In the genomic region with DNA sequence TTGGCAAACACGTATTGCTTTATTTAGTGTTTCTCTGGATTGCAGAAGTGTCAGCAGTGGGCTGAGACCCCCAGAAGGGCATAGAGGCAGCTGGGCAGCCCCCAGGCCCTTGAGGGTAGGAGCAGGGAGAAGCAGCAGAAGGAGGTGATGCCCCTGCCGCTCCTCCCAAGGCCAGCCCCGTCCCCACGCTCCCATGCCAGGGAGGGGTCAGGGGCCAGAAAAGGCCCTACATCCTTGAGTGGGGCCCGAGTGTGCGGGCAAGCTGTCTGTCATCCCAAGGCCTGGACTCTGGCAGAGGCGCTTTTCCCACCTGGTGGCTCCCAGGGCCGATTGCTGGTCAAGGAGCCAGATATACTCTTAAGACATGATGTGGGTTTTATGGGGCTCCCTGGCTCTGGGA, we compare ENCODE assay signal across 27 cellular contexts. TPM values are rescaled to one million over a fixed set of nuclear protein-coding genes. Genes with fewer than 3 reads are reported as not detected.
DNase-seq lines count a peak whose midpoint lies in the region; ATAC-seq and TF ChIP-seq lines count a peak whose summit lies in the region.
"Had no signal": no experiment of that assay in that cellular context is flagged by ENCODE, and none has a peak within 500 bp of the region (broad histone marks: within the 10 kb centered on the region; RNA-seq: fewer than 3 reads in every experiment).

No MANE protein-coding gene starts in this region.

- H3K4ac ChIP-seq in neuronal stem cell (ENCODE audit: low read length) = no peak overlapping the region

- H3K9ac ChIP-seq in BLaER1 treated with 17β-estradiol and CSF1 and Interleukin-3, amounts not matched to agents 10 nM and 100 nM = no peak overlapping the region
- H3K9ac ChIP-seq in neuronal stem cell (ENCODE audit: low read depth, low read length, poor library complexity) = peak overlapping the region; percentile 44

- peaks cover 17% of the 10 kb centered on the region for H3K4me1 ChIP-seq in A673 (ENCODE audit: insufficient read depth, low read length, poor library complexity, severe bottlenecking)
- peaks cover 28 to 69% (median 53%) of the 10 kb centered on the region in 10 experiments for H3K4me1 ChIP-seq in BLaER1 treated with 17β-estradiol and CSF1 and Interleukin-3, amounts not matched to agents 10 nM and 100 nM
- H3K4me1 ChIP-seq in neuronal stem cell (ENCODE audit: control insufficient read depth in 2 of 2, insufficient read depth in 1 of 2, low read depth in 1 of 2, low read length in 2 of 2) = peaks cover 3 to 11% of the 10 kb centered on the region in 2 donors
- peaks cover 5 to 32% (median 9%) of the 10 kb centered on the region in 4 donors for H3K4me1 ChIP-seq in transverse colon
- peaks cover 46% of the 10 kb centered on the region for H3K4me1 ChIP-seq in lower lobe of right lung

- H4K20me1 ChIP-seq in BLaER1 treated with 17β-estradiol and CSF1 and Interleukin-3, amounts not matched to agents 10 nM and 100 nM = peaks cover 39 to 88% (median 60%) of the 10 kb centered on the region in 11 experiments; a peak in 20 of 22 replicates

- no peaks in the 10 kb centered on the region for H3K27me3 ChIP-seq in A673 (replicated peaks; ENCODE audit: insufficient read depth, low read depth, low read length, poor library complexity)
- peaks cover 25 to 55% (median 49%) of the 10 kb centered on the region in 11 experiments for H3K27me3 ChIP-seq in BLaER1 treated with 17β-estradiol and CSF1 and Interleukin-3, amounts not matched to agents 10 nM and 100 nM
- no peaks in the 10 kb centered on the region for H3K27me3 ChIP-seq in neuronal stem cell (ENCODE audit: control insufficient read depth in 3 of 3, insufficient read depth in 3 of 3, low read depth in 1 of 3, low read length in 3 of 3)
- no peaks in the 10 kb centered on the region for H3K27me3 ChIP-seq in transverse colon
- H3K27me3 ChIP-seq in lower lobe of right lung (ENCODE audit: low read depth) = no peaks in the 10 kb centered on the region
- H3K27me3 ChIP-seq: MG63, SJSA1 had no signal

- H3K14ac ChIP-seq in neuronal stem cell (ENCODE audit: low read length) = no peak overlapping the region

- ATAC-seq in WTC11 = no peak
- ATAC-seq in naive thymus-derived CD8-positive, alpha-beta T cell = no peak
- no peak for ATAC-seq in lower lobe of right lung

- DNase-seq in A673 (ENCODE audit: low spot score) (no peak), WTC11 (ENCODE audit: low spot score) (no peak), neuronal stem cell (ENCODE audit: low spot score) (no peak), transverse colon (no peak), G401 (ENCODE audit: low spot score) (no peak), lower lobe of right lung (no peak)
- no peak for DNase-seq in naive thymus-derived CD8-positive, alpha-beta T cell
- DNase-seq: Caco-2, DMS 273 treated with DMSO at 0.1 percent for 48 hours, DMS79, EL, GOT3, HCEC 1CT, KG1, MG63, NCI-H1105 treated with DMSO at 0.1 percent for 48 hours, NCI-H146, NCI-H1930, NCI-H2107, NCI-H446, NCI-H524 treated with DMSO at 0.1 percent for 48 hours, NCI-H774, PC-3, Right ventricle myocardium superior had no signal

- H3K79me1 ChIP-seq in neuronal stem cell (ENCODE audit: low read depth, low read length) = peaks cover 8% of the 10 kb centered on the region

- peaks cover 3% of the 10 kb centered on the region; the same call in 1 of the 2 replicates for H3K9me3 Mint-ChIP-seq in WTC11
- no peaks in the 10 kb centered on the region for H3K9me3 Mint-ChIP-seq in naive thymus-derived CD8-positive, alpha-beta T cell

- CTCF ChIA-PET in A673 (lab: Charles Lee) (no interaction called here), WTC11 (lab: Charles Lee) (interaction anchor here (1.0 kb wide), 1 partner anchor 52 kb away, joined by 3 read pairs; a partner anchor contains a TSS)

- H3K4me3 ChIP-seq in A673 (ENCODE audit: low read depth, low read length, poor library complexity, severe bottlenecking) (no peak overlapping the region), neuronal stem cell (ENCODE audit: low read length in 2 of 2) (no peak overlapping the region), transverse colon (no peak overlapping the region), lower lobe of right lung (no peak overlapping the region)
- H3K4me3 ChIP-seq in BLaER1 treated with 17β-estradiol and CSF1 and Interleukin-3, amounts not matched to agents 10 nM and 100 nM = no peak overlapping the region
- H3K4me3 ChIP-seq: MG63, SJSA1 had no signal

- H3K27me3 Mint-ChIP-seq in WTC11 (ENCODE audit: low read depth) = no peaks in the 10 kb centered on the region
- peaks cover 2 to 8% (median 4%) of the 10 kb centered on the region in 5 donors for H3K27me3 Mint-ChIP-seq in naive thymus-derived CD8-positive, alpha-beta T cell

- no peaks in the 10 kb centered on the region for H3K9me3 ChIP-seq in A673 (ENCODE audit: low read depth, low read length, poor library complexity, severe bottlenecking)
- peaks cover 0 to 9% (median 4%) of the 10 kb centered on the region in 11 experiments; a peak in 14 of 22 replicates for H3K9me3 ChIP-seq in BLaER1 treated with 17β-estradiol and CSF1 and Interleukin-3, amounts not matched to agents 10 nM and 100 nM (replicated peaks in 1 of 11)
- peaks cover 0 to 2% of the 10 kb centered on the region in 2 donors for H3K9me3 ChIP-seq in neuronal stem cell (replicated peaks in 1 of 2; ENCODE audit: control insufficient read depth in 2 of 2, insufficient read depth in 1 of 2, low read depth in 1 of 2, low read length in 2 of 2)
- no peaks in the 10 kb centered on the region for H3K9me3 ChIP-seq in transverse colon
- H3K9me3 ChIP-seq in lower lobe of right lung = no peaks in the 10 kb centered on the region
- H3K9me3 ChIP-seq: MG63, SJSA1 had no signal

- H3K36me3 Mint-ChIP-seq in WTC11 = peaks cover 28% of the 10 kb centered on the region
- H3K36me3 Mint-ChIP-seq in naive thymus-derived CD8-positive, alpha-beta T cell = peaks cover 0 to 5% (median 0%) of the 10 kb centered on the region in 3 donors

- in situ Hi-C loops in transverse colon (cut with MboI; ENCODE audit: low pct_ligation_motif_present in 1 of 4, low pct_unique_long_range_greater_than_20kb in 1 of 4, low sequenced_read_pairs in 3 of 4) = no loop called here
- in situ Hi-C loops in G401 (cut with HindIII; ENCODE audit: low sequenced_read_pairs) = no loop called here

- WGBS in neuronal stem cell (ENCODE audit: extremely low coverage in 2 of 2, insufficient read length in 2 of 2, insufficient replicate concordance in 1 of 2), 2 donors = no CpG with 5 or more reads among the region's 8 CpGs
- 92% methylated on average over 8 of the region's 8 CpGs; no CpG with 5 or more reads in 1 of the 2 donors for WGBS in transverse colon (ENCODE audit: low coverage in 1 of 2), 2 donors

- no peak overlapping the region for H4K91ac ChIP-seq in neuronal stem cell (ENCODE audit: low read depth, low read length, poor library complexity)

- no TSS peak for BruUV-seq in A673 (replicated peaks; lab: Mats Ljungman, UMichigan)

- no peak for TF ChIP-seq POLR2A in transverse colon (IDR thresholded peaks at IDR 0.05)

- H2AK5ac ChIP-seq in neuronal stem cell (ENCODE audit: low read depth, low read length) = no peak overlapping the region

- no peak overlapping the region for H2BK15ac ChIP-seq in neuronal stem cell (ENCODE audit: low read length)

- H3K36me3 ChIP-seq in A673 (ENCODE audit: insufficient read depth, low read length, poor library complexity, severe bottlenecking) (peaks cover 26% of the 10 kb centered on the region), neuronal stem cell (replicated peaks in 1 of 2; ENCODE audit: control insufficient read depth in 2 of 2, insufficient read depth in 2 of 2, low read length in 2 of 2) (peaks cover 24 to 31% of the 10 kb centered on the region in 2 donors), transverse colon (peaks cover 0 to 26% (median 10%) of the 10 kb centered on the region in 4 donors), lower lobe of right lung (peaks cover 47% of the 10 kb centered on the region)
- peaks cover 14 to 48% (median 33%) of the 10 kb centered on the region in 11 experiments; a peak in 21 of 22 replicates for H3K36me3 ChIP-seq in BLaER1 treated with 17β-estradiol and CSF1 and Interleukin-3, amounts not matched to agents 10 nM and 100 nM

- no peak for TF ChIP-seq CTCF in A673 (conservative IDR thresholded peaks at IDR 0.05; ENCODE audit: low read depth, low read length)
- TF ChIP-seq CTCF in WTC11 (IDR thresholded peaks at IDR 0.05) = no peak
- no peak for TF ChIP-seq CTCF in transverse colon (IDR thresholded peaks at IDR 0.05)
- no peak for TF ChIP-seq CTCF in lower lobe of right lung (IDR thresholded peaks at IDR 0.05)

- H3K18ac ChIP-seq in neuronal stem cell (ENCODE audit: low read length) = no peak overlapping the region

- H3K27ac Mint-ChIP-seq in WTC11 = peak overlapping the region; percentile 65; the same call in 1 of the 2 replicates
- H3K27ac Mint-ChIP-seq in naive thymus-derived CD8-positive, alpha-beta T cell = no peak overlapping the region
- H3K27ac Mint-ChIP-seq: CD8-positive, alpha-beta T cell had no signal

- H2BK120ac ChIP-seq in neuronal stem cell (ENCODE audit: low read depth, low read length) = no peak overlapping the region

- H3K27ac ChIP-seq in A673 (ENCODE audit: low read depth, low read length, poor library complexity, severe bottlenecking) (peak overlapping the region; percentile 91), neuronal stem cell (replicated peaks; ENCODE audit: low read length) (no peak overlapping the region), transverse colon (no peak overlapping the region), lower lobe of right lung (no peak overlapping the region)
- H3K27ac ChIP-seq in BLaER1 treated with 17β-estradiol and CSF1 and Interleukin-3, amounts not matched to agents 10 nM and 100 nM = peak overlapping the region in 2 of 11 experiments; percentile 49 to 50; a peak in 1 of 22 replicates

- no peak overlapping the region for H2BK12ac ChIP-seq in neuronal stem cell (ENCODE audit: low read length)

- peak overlapping the region in 10 of 11 experiments; percentile 51 to 87 (median 76); a peak in 18 of 22 replicates for H3K4me2 ChIP-seq in BLaER1 treated with 17β-estradiol and CSF1 and Interleukin-3, amounts not matched to agents 10 nM and 100 nM
- H3K4me2 ChIP-seq in neuronal stem cell (ENCODE audit: insufficient read depth, low read length, poor library complexity, severe bottlenecking) = no peak overlapping the region

- peaks cover 15% of the 10 kb centered on the region for H3K4me1 Mint-ChIP-seq in WTC11
- peaks cover 22 to 37% (median 36%) of the 10 kb centered on the region in 4 donors for H3K4me1 Mint-ChIP-seq in naive thymus-derived CD8-positive, alpha-beta T cell

- TF ChIP-seq EP300 in transverse colon (IDR thresholded peaks at IDR 0.05; ENCODE audit: low read depth) = no peak

- H2AFZ ChIP-seq in neuronal stem cell (ENCODE audit: low read length) = no peak overlapping the region

- POLR2A ChIA-PET in A673 (lab: Charles Lee; ENCODE audit: low non-redundant PET) = no interaction called here
- POLR2A ChIA-PET in WTC11 (lab: Charles Lee) = no interaction called here
- POLR2A ChIA-PET in naive thymus-derived CD8-positive, alpha-beta T cell (lab: Charles Lee) = no interaction called here

- no peak overlapping the region for H3K4me3 Mint-ChIP-seq in WTC11
- no peak overlapping the region for H3K4me3 Mint-ChIP-seq in naive thymus-derived CD8-positive, alpha-beta T cell
- H3K4me3 Mint-ChIP-seq: CD8-positive, alpha-beta T cell had no signal

- peak overlapping the region; percentile 66 for H2BK5ac ChIP-seq in neuronal stem cell (ENCODE audit: low read length)

- no peak overlapping the region for H3K23ac ChIP-seq in neuronal stem cell (ENCODE audit: low read depth, low read length, poor library complexity)

- no peak overlapping the region for H4K8ac ChIP-seq in neuronal stem cell (ENCODE audit: low read depth, low read length)

- intact Hi-C loops in A673 (cut with micrococcal nuclease; ENCODE audit: unreplicated experiment) (no loop called here), transverse colon (cut with DNase I; ENCODE audit: low total_unique reads) (no loop called here), lower lobe of right lung (cut with DNase I) (no loop called here)

RNA-seq across cellular contexts. Expression of a gene that starts 8.2 kb away (rescaled TPM):
- total RNA-seq in A673 (2021) = 85.9 and 86.5 TPM in 2 replicates
- total RNA-seq in WTC11 (2021) = 43.6 to 45.2 TPM (median 43.7 TPM) in 3 replicates
- 30.8 TPM for polyA plus RNA-seq in neuronal stem cell (2013, experiment 1 of 2)
- 32.4 TPM for polyA plus RNA-seq in neuronal stem cell (2013, experiment 2 of 2)
- 10 to 100 TPM; 22.0 to 27.6 TPM for total RNA-seq in naive thymus-derived CD8-positive, alpha-beta T cell
- polyA plus RNA-seq in naive thymus-derived CD8-positive, alpha-beta T cell = 10 to 100 TPM; 18.8 to 24.8 (median 19.9) TPM
- 10 to 100 TPM; 33.4 to 95.3 (median 63.4) TPM for total RNA-seq in transverse colon
- 62.8 and 92.7 TPM in 2 replicates for total RNA-seq in G401 (2014; rRNA removed; shearing (Covaris generic))
- total RNA-seq in lower lobe of right lung = 66.2 TPM

RNA-seq across cellular contexts. Expression of a gene that starts 28.3 kb away (rescaled TPM):
- 101 and 103 TPM in 2 replicates for total RNA-seq in A673 (2021)
- total RNA-seq in WTC11 (2021) = 73.6 to 83.2 TPM (median 80.3 TPM) in 3 replicates
- 42.3 TPM for polyA plus RNA-seq in neuronal stem cell (2013, experiment 1 of 2)
- polyA plus RNA-seq in neuronal stem cell (2013, experiment 2 of 2) = 42.0 TPM
- total RNA-seq in naive thymus-derived CD8-positive, alpha-beta T cell = 10 to 100 TPM; 15.4 to 18.0 TPM
- 1 to 10 TPM; 1.3 to 1.5 (median 1.3) TPM for polyA plus RNA-seq in naive thymus-derived CD8-positive, alpha-beta T cell
- 100 to 1,000 TPM; 163 to 456 (median 219) TPM for total RNA-seq in transverse colon
- total RNA-seq in G401 (2014; rRNA removed; shearing (Covaris generic)) = 85.0 and 94.1 TPM in 2 replicates
- 213 TPM for total RNA-seq in lower lobe of right lung

RNA-seq across cellular contexts. Expression of a gene that starts 52.2 kb away (rescaled TPM):
- total RNA-seq in A673 (2021) = 26.2 and 27.5 TPM in 2 replicates
- total RNA-seq in WTC11 (2021) = 17.1 to 26.8 TPM (median 18.5 TPM) in 3 replicates
- 11.1 TPM for polyA plus RNA-seq in neuronal stem cell (2013, experiment 1 of 2)
- 10.1 TPM for polyA plus RNA-seq in neuronal stem cell (2013, experiment 2 of 2)
- total RNA-seq in naive thymus-derived CD8-positive, alpha-beta T cell = 10 to 100 TPM; 92.3 to 93.8 TPM
- polyA plus RNA-seq in naive thymus-derived CD8-positive, alpha-beta T cell = 10 to 100 TPM; 62.0 to 75.4 (median 70.5) TPM
- 100 to 1,000 TPM in 1 of 4 donors, 10 to 100 TPM in 3; 10.9 to 114 (median 81.9) TPM for total RNA-seq in transverse colon
- total RNA-seq in G401 (2014; rRNA removed; shearing (Covaris generic)) = 13.6 and 16.4 TPM in 2 replicates
- 57.9 TPM for total RNA-seq in lower lobe of right lung
